19 cellular contexts compared by ENCODE assay signal in genomic region chr13:20671789-20672188, GRCh38. TPM values are rescaled to one million over a fixed set of nuclear protein-coding genes. Genes with fewer than 3 reads are reported as not detected.
DNase-seq lines count a peak whose midpoint lies in the region; ATAC-seq, FAIRE-seq and TF ChIP-seq lines count a peak whose summit lies in the region.
"Had no signal": no experiment of that assay in that cellular context is flagged by ENCODE, and none has a peak within 500 bp of the region (broad histone marks: within the 10 kb centered on the region; RNA-seq: fewer than 3 reads in every experiment).

No MANE protein-coding gene starts in this region.

- H3K4me1 Mint-ChIP-seq in osteocyte (ENCODE audit: unreplicated experiment) = no peaks in the 10 kb centered on the region
- H3K4me1 Mint-ChIP-seq: B cell had no signal

- H3K36me3 ChIP-seq in endothelial cell of umbilical vein (ENCODE audit: control insufficient read depth in 2 of 2, extremely low read depth in 1 of 2, insufficient read depth in 2 of 2, low read length in 2 of 2) = no peaks in the 10 kb centered on the region
- no peaks in the 10 kb centered on the region for H3K36me3 ChIP-seq in OCI-LY7 (ENCODE audit: insufficient read depth, low read length)
- H3K36me3 ChIP-seq: HAP-1 had no signal

- CTCF ChIA-PET in endothelial cell of umbilical vein (lab: Charles Lee) (interaction anchor here (0.9 to 1.7 kb wide), 3 partner anchors 9 to 146 kb away, joined by 3 to 5 read pairs (median 3); partner anchors contain the start of gene CRYL1), OCI-LY7 (lab: Charles Lee; ENCODE audit: unreplicated experiment) (no interaction called here)

- H3K9me1 ChIP-seq in endothelial cell of umbilical vein (replicated peaks; ENCODE audit: control insufficient read depth, extremely low read depth, insufficient read depth, low read length) = no peaks in the 10 kb centered on the region

- peak; percentile 40 for FAIRE-seq in endothelial cell of umbilical vein (lab: Jason Lieb, UNC)
- FAIRE-seq: GM12878, HTR-8/SVneo had no signal

- H3K4me2 ChIP-seq in endothelial cell of umbilical vein (ENCODE audit: insufficient read depth, low read length) (no peak overlapping the region), OCI-LY7 (ENCODE audit: low read length) (no peak overlapping the region)
- H3K4me2 ChIP-seq: BLaER1 treated with 17β-estradiol and CSF1 and Interleukin-3, amounts not matched to agents 10 nM and 100 nM had no signal

- H3K9ac ChIP-seq in endothelial cell of umbilical vein (replicated peaks; ENCODE audit: extremely low read depth, insufficient read depth, low read length) = no peak overlapping the region
- H3K9ac ChIP-seq: BLaER1 treated with 17β-estradiol and CSF1 and Interleukin-3, amounts not matched to agents 10 nM and 100 nM; GM23248 had no signal

- no peaks in the 10 kb centered on the region for H3K27me3 Mint-ChIP-seq in osteocyte (ENCODE audit: unreplicated experiment)
- H3K27me3 Mint-ChIP-seq: B cell had no signal

- H3K9me3 ChIP-seq in endothelial cell of umbilical vein (replicated peaks; ENCODE audit: control insufficient read depth, insufficient read depth, low read length) = no peaks in the 10 kb centered on the region
- no peaks in the 10 kb centered on the region for H3K9me3 ChIP-seq in OCI-LY7 (ENCODE audit: low read length)
- H3K9me3 ChIP-seq: BLaER1 treated with 17β-estradiol and CSF1 and Interleukin-3, amounts not matched to agents 10 nM and 100 nM; HAP-1 had no signal

- H3K4me3 Mint-ChIP-seq in osteocyte (ENCODE audit: unreplicated experiment) = no peak overlapping the region
- H3K4me3 Mint-ChIP-seq: B cell; CD8-positive, alpha-beta T cell had no signal

- H3K9me3 Mint-ChIP-seq in osteocyte (ENCODE audit: unreplicated experiment) = no peaks in the 10 kb centered on the region
- H3K9me3 Mint-ChIP-seq: CD8-positive, alpha-beta T cell had no signal

- no peaks in the 10 kb centered on the region for H3K27me3 ChIP-seq in endothelial cell of umbilical vein (ENCODE audit: control insufficient read depth in 2 of 2, insufficient read depth in 2 of 2, low read length in 2 of 2)
- H3K27me3 ChIP-seq: BLaER1 treated with 17β-estradiol and CSF1 and Interleukin-3, amounts not matched to agents 10 nM and 100 nM had no signal

- DNase-seq in Ammon's horn (ENCODE audit: low spot score) (peak; percentile 63), caudate nucleus (lab: John Stamatoyannopoulos, UW) (peak in 8 of 61 donors; percentile 4 to 53 (median 28)), endothelial cell of umbilical vein (ENCODE audit: low read depth, low spot score) (no peak), midbrain (lab: John Stamatoyannopoulos, UW) (peak; percentile 44), OCI-LY7 (ENCODE audit: low spot score) (no peak), KG1 (lab: John Stamatoyannopoulos, UW) (no peak), osteocyte (ENCODE audit: extremely low spot score, unreplicated experiment) (no peak)
- DNase-seq: 8988T; Calu3; CD8-positive, alpha-beta T cell; DMS79 treated with DMSO at 0.1 percent for 48 hours; GM23248; IMR-90 had no signal

- dilution Hi-C loops in endothelial cell of umbilical vein (cut with MboI; ENCODE audit: extremely low pct_ligation_motif_present, low sequenced_read_pairs) = no loop called here

- no TSS peak for BruUV-seq in endothelial cell of umbilical vein (replicated peaks; lab: Mats Ljungman, UMichigan)
- BruUV-seq in OCI-LY7 (replicated peaks; lab: Mats Ljungman, UMichigan) = no TSS peak

- H3K36me3 Mint-ChIP-seq in osteocyte (ENCODE audit: unreplicated experiment) = peaks cover 11% of the 10 kb centered on the region

- no peak for TF ChIP-seq POLR2A in endothelial cell of umbilical vein (IDR thresholded peaks at IDR 0.05; ENCODE audit: low read depth, low read length)

- H3K27ac Mint-ChIP-seq in osteocyte (ENCODE audit: unreplicated experiment) = no peak overlapping the region
- H3K27ac Mint-ChIP-seq: B cell; CD8-positive, alpha-beta T cell had no signal

- intact Hi-C loops in endothelial cell of umbilical vein (cut with micrococcal nuclease) = no loop called here
- intact Hi-C loops in OCI-LY7 (cut with micrococcal nuclease; ENCODE audit: unreplicated experiment) = no loop called here

- TF ChIP-seq CTCF in endothelial cell of umbilical vein (IDR thresholded peaks at IDR 0.05; ENCODE audit: extremely low read depth in 1 of 2, insufficient read depth in 1 of 2, low read depth in 1 of 2, low read length in 2 of 2) (no peak), OCI-LY7 (conservative IDR thresholded peaks at IDR 0.05; ENCODE audit: low read length) (no peak), osteocyte (IDR thresholded peaks at IDR 0.05) (no peak)

- H2AFZ ChIP-seq in endothelial cell of umbilical vein (ENCODE audit: low read depth, low read length) = no peak overlapping the region
- no peak overlapping the region for H2AFZ ChIP-seq in OCI-LY7 (ENCODE audit: low read length)
- H2AFZ ChIP-seq: GM23248 had no signal

- no peaks in the 10 kb centered on the region for H3K4me1 ChIP-seq in endothelial cell of umbilical vein (ENCODE audit: control insufficient read depth, extremely low read depth, insufficient read depth, low read length)
- no peaks in the 10 kb centered on the region for H3K4me1 ChIP-seq in OCI-LY7 (ENCODE audit: insufficient read depth, low read length, poor library complexity, severe bottlenecking)
- H3K4me1 ChIP-seq: HAP-1 had no signal

- H3K4me3 ChIP-seq in endothelial cell of umbilical vein (replicated peaks in 1 of 3; ENCODE audit: insufficient read depth in 1 of 3, low read depth in 1 of 3, low read length in 3 of 3) (no peak overlapping the region), OCI-LY7 (ENCODE audit: low read depth, low read length, poor library complexity, severe bottlenecking) (no peak overlapping the region)
- H3K4me3 ChIP-seq: BLaER1 treated with 17β-estradiol and CSF1 and Interleukin-3, amounts not matched to agents 10 nM and 100 nM; GM12878; GM23248; HAP-1 had no signal

- H3K27ac ChIP-seq in caudate nucleus (ENCODE audit: low read depth, low read length) (peak overlapping the region; percentile 53), endothelial cell of umbilical vein (ENCODE audit: insufficient read depth, low read depth, low read length) (no peak overlapping the region), OCI-LY7 (ENCODE audit: low read depth, low read length, poor library complexity, severe bottlenecking) (no peak overlapping the region)
- H3K27ac ChIP-seq: BLaER1 treated with 17β-estradiol and CSF1 and Interleukin-3, amounts not matched to agents 10 nM and 100 nM; GM23248 had no signal

- no peaks in the 10 kb centered on the region for H4K20me1 ChIP-seq in endothelial cell of umbilical vein (replicated peaks; ENCODE audit: control insufficient read depth, extremely low read depth, insufficient read depth, low read length)
- H4K20me1 ChIP-seq in OCI-LY7 (ENCODE audit: insufficient read depth, low read length) = no peaks in the 10 kb centered on the region
- H4K20me1 ChIP-seq: BLaER1 treated with 17β-estradiol and CSF1 and Interleukin-3, amounts not matched to agents 10 nM and 100 nM had no signal

- no peaks in the 10 kb centered on the region for H3K9me2 ChIP-seq in OCI-LY7 (ENCODE audit: insufficient read depth, low read length)

- no peak for ATAC-seq in HG02623 (IDR thresholded peaks at IDR 0.05; ENCODE audit: unreplicated experiment)
- ATAC-seq: CD8-positive, alpha-beta T cell; GM12878 had no signal

- POLR2A ChIA-PET in endothelial cell of umbilical vein (lab: Charles Lee) = no interaction called here
- POLR2A ChIA-PET in OCI-LY7 (lab: Charles Lee) = interaction anchor here (0.9 kb wide), 1 partner anchor 16 kb away, joined by 3 read pairs; no protein-coding TSS in a partner anchor

- H3K79me2 ChIP-seq in endothelial cell of umbilical vein (ENCODE audit: control insufficient read depth, insufficient read depth, low read length) (no peaks in the 10 kb centered on the region), OCI-LY7 (ENCODE audit: insufficient read depth, low read depth, low read length) (no peaks in the 10 kb centered on the region)

TF ChIP-seq in endothelial cell of umbilical vein, 7 proteins besides CTCF, POLR2A, EP300 and RAD21:
- TF ChIP-seq FOS (IDR thresholded peaks at IDR 0.05; ENCODE audit: borderline replicate concordance, insufficient read depth, low read length) (no peak), MYC (IDR thresholded peaks at IDR 0.05; ENCODE audit: low read depth, low read length) (no peak), POLR2AphosphoS5 (IDR thresholded peaks at IDR 0.05; ENCODE audit: insufficient read depth, low read depth, low read length) (no peak), GATA2 (IDR thresholded peaks at IDR 0.05; ENCODE audit: insufficient read depth, insufficient read length, low read depth, low read length) (no peak), EZH2 (IDR thresholded peaks at IDR 0.05; ENCODE audit: borderline replicate concordance, low read depth, low read length, severe bottlenecking) (no peak), JUN (IDR thresholded peaks at IDR 0.05; ENCODE audit: borderline replicate concordance, insufficient read depth, insufficient read length, low read depth) (no peak)
TF ChIP-seq in endothelial cell of umbilical vein: peak in this region for 0.

RNA-seq across cellular contexts. Expression of gene IL17D, which starts 31.7 kb away (rescaled TPM):
- 4.9 and 6.1 TPM in 2 replicates for total RNA-seq in endothelial cell of umbilical vein
- polyA plus RNA-seq in endothelial cell of umbilical vein = 4.0 and 5.5 TPM in 2 replicates
- 2.3 and 3.2 TPM in 2 replicates for polyA plus RNA-seq in endothelial cell of umbilical vein (2011; cell fraction: cytosol; rRNA removed)
- 2.5 and 3.1 TPM in 2 replicates for polyA plus RNA-seq in endothelial cell of umbilical vein (2011; cell fraction: nucleus; rRNA removed)
- polyA plus RNA-seq in endothelial cell of umbilical vein (2012) = 16.2 and 17.4 TPM in 2 replicates
- polyA minus RNA-seq in endothelial cell of umbilical vein = 2.0 and 2.2 TPM in 2 replicates
- not detected for polyA minus RNA-seq in endothelial cell of umbilical vein (2011; cell fraction: cytosol; rRNA and poly(A)+ RNA removed)
- polyA minus RNA-seq in endothelial cell of umbilical vein (2011; cell fraction: nucleus; rRNA and poly(A)+ RNA removed) = 0.38 and 0.82 TPM in 2 replicates
- 0.21 and 1.1 TPM in 2 replicates for total RNA-seq in OCI-LY7 (2014; rRNA removed; shearing (Covaris generic))
- 0.51 and 0.65 TPM in 2 replicates for total RNA-seq in OCI-LY7 (2022)
- 8.6 and 10.7 TPM in 2 replicates for total RNA-seq in osteocyte
- total RNA-seq: B cell had no signal

Comparison
In these comparisons a context has a peak if more than half of its experiments do, and no peak if none do; other contexts are left out.
1. DNase-seq: peak in Ammon's horn (single experiment) and midbrain (single experiment); none in endothelial cell of umbilical vein (single experiment), OCI-LY7 (single experiment), KG1 (single experiment) and osteocyte (single experiment).